Comparison of ENCODE assay signal across 23 cellular contexts in genomic region chr2:196502413-196502812, GRCh38.
"Had no signal": no experiment of that assay in that cellular context is flagged by ENCODE, and none has a peak within 500 bp of the region (broad histone marks: within the 10 kb centered on the region; RNA-seq: fewer than 3 reads in every experiment).

No MANE protein-coding gene starts in this region.

- H3K27me3 ChIP-seq: colonic mucosa, esophagus squamous epithelium, right atrium auricular region had no signal

- H3K9me3 ChIP-seq: colonic mucosa had no signal

- DNase-seq: activated CD4-positive, alpha-beta memory T cell treated with anti-CD3 and anti-CD28 coated beads for 36 hours; activated CD4-positive, alpha-beta T cell treated with anti-CD3 and anti-CD28 coated beads for 36 hours; activated CD8-positive, alpha-beta memory T cell treated with anti-CD3 and anti-CD28 coated beads, Interleukin-2, amount 10 ng/mL, durations not matched to agents 7 days and 5 days; activated effector memory CD4-positive, alpha-beta T cell treated with Interleukin-2 at 50 U/mL for 16 hours; activated T-cell treated with anti-CD3 and anti-CD28 coated beads, Interleukin-2, amount 50 U/mL, for 1 hour; amniotic stem cell; caudate nucleus; colonic mucosa; esophagus squamous epithelium; foreskin fibroblast; glutamatergic neuron; hypothalamus; kidney; left ventricle myocardium superior; mesenchymal stem cell; natural killer cell; stimulated activated CD4-positive, alpha-beta T cell treated with anti-CD3 and anti-CD28 coated beads, Interleukin-4, amount 100 ng/mL, for 4 hours; stimulated activated CD8-positive, alpha-beta memory T cell treated with anti-CD3 and anti-CD28 coated beads, Interleukin-4, amount 100 ng/mL, for 48 hours; stimulated activated naive CD4-positive, alpha-beta T cell treated with Interleukin-2 at 50 U/mL for 16 hours; substantia nigra; trophoblast cell had no signal

- H3K27ac ChIP-seq: colonic mucosa, esophagus squamous epithelium, right atrium auricular region, skin epidermis had no signal

- H3K4me3 ChIP-seq: colonic mucosa, esophagus squamous epithelium, right atrium auricular region, skin epidermis had no signal

- H3K4me1 ChIP-seq: colonic mucosa, esophagus squamous epithelium, right atrium auricular region had no signal

- ATAC-seq: activated CD4-positive, alpha-beta T cell treated with anti-CD3 and anti-CD28 coated beads for 36 hours; activated CD8-positive, alpha-beta memory T cell treated with anti-CD3 and anti-CD28 coated beads, Interleukin-2, amount 10 ng/mL, durations not matched to agents 7 days and 5 days; left ventricle myocardium superior; natural killer cell had no signal

- H3K36me3 ChIP-seq: colonic mucosa, esophagus squamous epithelium, right atrium auricular region had no signal
